ENCODE assay signal across 22 cellular contexts in the genomic region with DNA sequence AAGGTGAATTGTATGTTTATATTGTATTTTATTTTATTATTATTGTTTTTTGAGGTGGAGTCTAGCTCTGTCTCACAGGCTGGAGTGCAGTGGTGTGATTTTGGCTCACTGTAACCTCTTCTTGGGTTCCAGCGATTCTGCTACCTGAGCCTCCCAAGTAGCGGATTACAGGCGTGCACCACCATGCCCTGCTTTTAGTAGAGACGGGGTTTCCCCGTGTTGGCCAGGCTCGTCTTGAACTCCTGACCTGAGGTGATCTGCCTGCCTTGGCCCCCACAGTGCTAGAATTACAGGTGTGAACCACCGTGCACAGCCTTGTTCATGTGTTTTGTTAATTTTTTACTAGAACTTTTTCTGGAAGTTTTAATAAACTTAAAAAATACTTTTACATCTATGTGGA. TPM values are rescaled to one million over a fixed set of nuclear protein-coding genes. Genes with fewer than 3 reads are reported as not detected.
DNase-seq lines count a peak whose midpoint lies in the region; ATAC-seq and TF ChIP-seq lines count a peak whose summit lies in the region.
"Had no signal": no experiment of that assay in that cellular context is flagged by ENCODE, and none has a peak within 500 bp of the region (broad histone marks: within the 10 kb centered on the region; RNA-seq: fewer than 3 reads in every experiment).

No MANE protein-coding gene starts in this region.

- H3K27ac Mint-ChIP-seq in stimulated activated naive CD8-positive, alpha-beta T cell treated with anti-CD3 and anti-CD28 coated beads, Interleukin-15, Interleukin-2, amounts not matched to agents 100 ng/mL and 50 ng/mL, for 24 hours, result peak overlapping the region; percentile 85
- peak overlapping the region in 1 of 2 donors; percentile 76 for H3K27ac Mint-ChIP-seq in stimulated activated naive CD8-positive, alpha-beta T cell treated with anti-CD3 and anti-CD28 coated beads, Interleukin-15, amount 100 ng/mL, for 72 hours
- peak overlapping the region; percentile 68 for H3K27ac Mint-ChIP-seq in activated naive CD8-positive, alpha-beta T cell
- H3K27ac Mint-ChIP-seq in mesothelial cell of epicardium, result peak overlapping the region; percentile 16
- H3K27ac Mint-ChIP-seq: CD14-positive monocyte had no signal

- H3K9me3 Mint-ChIP-seq in stimulated activated naive CD8-positive, alpha-beta T cell treated with anti-CD3 and anti-CD28 coated beads, Interleukin-15, Interleukin-2, amounts not matched to agents 100 ng/mL and 50 ng/mL, for 24 hours, result peaks cover 7% of the 10 kb centered on the region
- H3K9me3 Mint-ChIP-seq in stimulated activated naive CD8-positive, alpha-beta T cell treated with anti-CD3 and anti-CD28 coated beads, Interleukin-15, amount 100 ng/mL, for 72 hours, result peaks cover 0 to 4% of the 10 kb centered on the region in 2 donors
- H3K9me3 Mint-ChIP-seq in activated naive CD8-positive, alpha-beta T cell (ENCODE audit: low read depth), result no peaks in the 10 kb centered on the region
- peaks cover 7% of the 10 kb centered on the region for H3K9me3 Mint-ChIP-seq in mesothelial cell of epicardium

- H3K27me3 Mint-ChIP-seq in stimulated activated naive CD8-positive, alpha-beta T cell treated with anti-CD3 and anti-CD28 coated beads, Interleukin-15, Interleukin-2, amounts not matched to agents 100 ng/mL and 50 ng/mL, for 24 hours, result no peaks in the 10 kb centered on the region
- no peaks in the 10 kb centered on the region for H3K27me3 Mint-ChIP-seq in stimulated activated naive CD8-positive, alpha-beta T cell treated with anti-CD3 and anti-CD28 coated beads, Interleukin-15, amount 100 ng/mL, for 72 hours
- H3K27me3 Mint-ChIP-seq in activated naive CD8-positive, alpha-beta T cell, result no peaks in the 10 kb centered on the region
- no peaks in the 10 kb centered on the region for H3K27me3 Mint-ChIP-seq in mesothelial cell of epicardium (ENCODE audit: low read depth)
- H3K27me3 Mint-ChIP-seq: progenitor cell of endocrine pancreas had no signal

- no peak overlapping the region for H3K27ac ChIP-seq in foreskin keratinocyte
- H3K27ac ChIP-seq: gastroesophageal sphincter had no signal

- H3K27me3 ChIP-seq in foreskin keratinocyte, result no peaks in the 10 kb centered on the region
- H3K27me3 ChIP-seq: gastroesophageal sphincter, Peyer's patch, tibial artery had no signal

- H3K36me3 Mint-ChIP-seq in stimulated activated naive CD8-positive, alpha-beta T cell treated with anti-CD3 and anti-CD28 coated beads, Interleukin-15, Interleukin-2, amounts not matched to agents 100 ng/mL and 50 ng/mL, for 24 hours (ENCODE audit: low read depth), result peaks cover 38% of the 10 kb centered on the region
- peaks cover 6% of the 10 kb centered on the region for H3K36me3 Mint-ChIP-seq in activated naive CD8-positive, alpha-beta T cell
- H3K36me3 Mint-ChIP-seq in mesothelial cell of epicardium, result peaks cover 10% of the 10 kb centered on the region

- H3K4me1 Mint-ChIP-seq in stimulated activated naive CD8-positive, alpha-beta T cell treated with anti-CD3 and anti-CD28 coated beads, Interleukin-15, Interleukin-2, amounts not matched to agents 100 ng/mL and 50 ng/mL, for 24 hours (ENCODE audit: low read depth), result peaks cover 86% of the 10 kb centered on the region
- peaks cover 62% of the 10 kb centered on the region for H3K4me1 Mint-ChIP-seq in stimulated activated naive CD8-positive, alpha-beta T cell treated with anti-CD3 and anti-CD28 coated beads, Interleukin-15, amount 100 ng/mL, for 72 hours
- peaks cover 72% of the 10 kb centered on the region for H3K4me1 Mint-ChIP-seq in activated naive CD8-positive, alpha-beta T cell (ENCODE audit: low read depth)
- peaks cover 32% of the 10 kb centered on the region for H3K4me1 Mint-ChIP-seq in mesothelial cell of epicardium

- peaks cover 29% of the 10 kb centered on the region for H3K4me1 ChIP-seq in foreskin keratinocyte
- H3K4me1 ChIP-seq: Peyer's patch had no signal

- TF ChIP-seq CTCF in mesothelial cell of epicardium (IDR thresholded peaks at IDR 0.05; ENCODE audit: unreplicated experiment) (no peak), foreskin keratinocyte (conservative IDR thresholded peaks at IDR 0.05) (no peak)

- no peak for DNase-seq in stimulated activated naive CD8-positive, alpha-beta T cell treated with anti-CD3 and anti-CD28 coated beads, Interleukin-15, amount 100 ng/mL, for 72 hours
- DNase-seq in mesothelial cell of epicardium (ENCODE audit: low spot score in 2 of 2, unreplicated experiment in 2 of 2), result no peak
- DNase-seq in foreskin melanocyte, result no peak
- no peak for DNase-seq in foreskin keratinocyte
- no peak for DNase-seq in iPS-NIHi7 (ENCODE audit: extremely low spot score)
- DNase-seq: aorta; cerebellar nuclear complex; DMS79; NCI-H1417; NCI-H524; Peyer's patch; stimulated activated naive CD4-positive, alpha-beta T cell treated with Interleukin-2 at 50 U/mL for 16 hours; T1000; tibial artery had no signal

- no peak for ATAC-seq in stimulated activated naive CD8-positive, alpha-beta T cell treated with anti-CD3 and anti-CD28 coated beads, Interleukin-15, amount 100 ng/mL, for 72 hours
- ATAC-seq in foreskin keratinocyte, result no peak
- ATAC-seq in HG02678 (IDR thresholded peaks at IDR 0.05; ENCODE audit: unreplicated experiment), result no peak
- ATAC-seq: activated CD4-positive, CD25-positive, alpha-beta regulatory T cell treated with anti-CD3 and anti-CD28 coated beads, Interleukin-2, amount 50 U/mL, for 24 hours; esophagus mucosa; gastroesophageal sphincter had no signal

- peak overlapping the region; percentile 65 for H3K4me3 Mint-ChIP-seq in stimulated activated naive CD8-positive, alpha-beta T cell treated with anti-CD3 and anti-CD28 coated beads, Interleukin-15, Interleukin-2, amounts not matched to agents 100 ng/mL and 50 ng/mL, for 24 hours
- H3K4me3 Mint-ChIP-seq in stimulated activated naive CD8-positive, alpha-beta T cell treated with anti-CD3 and anti-CD28 coated beads, Interleukin-15, amount 100 ng/mL, for 72 hours, result peak overlapping the region in 1 of 2 donors; percentile 78
- no peak overlapping the region for H3K4me3 Mint-ChIP-seq in activated naive CD8-positive, alpha-beta T cell
- H3K4me3 Mint-ChIP-seq in mesothelial cell of epicardium, result no peak overlapping the region
- H3K4me3 Mint-ChIP-seq: CD14-positive monocyte had no signal

RNA-seq across cellular contexts. Expression of gene ATF7IP, which starts 3.8 kb away (rescaled TPM):
- total RNA-seq in mesothelial cell of epicardium (176 to 192 TPM (median 177 TPM) in 3 replicates), foreskin keratinocyte (26.3 and 33.1 TPM in 2 replicates)
- polyA plus RNA-seq in foreskin keratinocyte, result 5.7 and 6.1 TPM in 2 replicates
